8 cellular contexts compared by ENCODE assay signal in the genomic region with DNA sequence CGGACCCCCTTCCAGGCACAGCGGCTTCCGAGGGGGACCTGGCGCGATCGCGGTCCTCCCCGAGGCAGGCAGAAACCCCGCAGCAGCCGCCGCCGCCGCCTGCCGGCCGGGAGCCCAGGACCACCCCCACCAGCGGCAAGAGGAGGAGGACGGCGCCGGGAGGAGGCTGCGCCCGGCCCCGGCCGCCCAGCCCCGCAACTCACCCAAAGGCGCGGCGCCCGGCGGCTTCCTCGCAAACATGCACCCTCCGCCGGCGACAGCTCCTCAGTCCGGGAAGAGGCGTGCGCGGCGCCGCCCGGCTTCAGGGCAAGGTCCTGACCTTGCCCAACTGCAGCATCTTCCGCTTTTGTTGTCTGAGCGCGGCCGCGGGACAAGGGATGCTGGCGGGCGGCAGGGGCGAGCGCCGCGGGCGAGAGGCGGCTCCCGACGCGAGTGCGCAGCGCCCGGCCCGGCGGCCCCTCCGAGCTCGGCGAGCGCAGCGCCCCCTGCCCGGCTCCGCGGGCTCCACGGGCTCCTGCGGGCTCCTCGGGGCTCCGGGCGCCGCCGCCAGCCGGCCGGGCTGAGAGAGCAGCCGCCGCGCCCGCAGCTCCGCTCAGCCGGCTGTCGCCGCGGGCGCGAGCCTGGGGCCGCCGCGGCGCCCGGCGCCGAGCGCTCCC. TPM values are rescaled to one million over a fixed set of nuclear protein-coding genes. Genes with fewer than 3 reads are reported as not detected.
DNase-seq lines count a peak whose midpoint lies in the region; ATAC-seq and TF ChIP-seq lines count a peak whose summit lies in the region.

No MANE protein-coding gene starts in this region.

- H3K4me3 ChIP-seq in Caco-2 (ENCODE audit: low read depth, low read length) = peak overlapping the region; percentile 18
- H3K4me3 ChIP-seq in Panc1 (ENCODE audit: low read depth in 2 of 2, low read length in 2 of 2) = peak overlapping the region; percentile 14 to 25; a peak in 3 of 4 replicates
- H3K4me3 ChIP-seq in lower leg skin (ENCODE audit: low read depth, poor library complexity, severe bottlenecking) = no peak overlapping the region

- H3K27ac ChIP-seq in Panc1 (ENCODE audit: low read length) = no peak overlapping the region

- H3K4me1 ChIP-seq in Caco-2 (no peaks in the 10 kb centered on the region), Panc1 (ENCODE audit: control insufficient read depth, insufficient read depth, low read length) (no peaks in the 10 kb centered on the region)

- TF ChIP-seq CTCF in Caco-2 (IDR thresholded peaks at IDR 0.05; ENCODE audit: insufficient read depth in 1 of 2, low read depth in 1 of 2, low read length in 1 of 2, severe bottlenecking in 1 of 2, unreplicated experiment in 1 of 2) = no peak
- peak; percentile 18; the same call in 1 of the 2 replicates for TF ChIP-seq CTCF in Panc1 (IDR thresholded peaks at IDR 0.05)
- TF ChIP-seq CTCF in lower leg skin (IDR thresholded peaks at IDR 0.05) = no peak

- peaks cover 12% of the 10 kb centered on the region for H3K27me3 Mint-ChIP-seq in Caco-2 (ENCODE audit: insufficient read depth, unreplicated experiment)

- H3K27me3 ChIP-seq in Caco-2 (replicated peaks; ENCODE audit: control insufficient read depth, insufficient read depth, low read length) = no peaks in the 10 kb centered on the region; the same call in 1 of the 2 replicates
- peaks cover 5% of the 10 kb centered on the region for H3K27me3 ChIP-seq in Panc1 (ENCODE audit: control insufficient read depth, insufficient read depth, low read length)

- 0 to 5% methylated on average over 1 to 17 of the region's 97 CpGs for WGBS in lower leg skin, 2 donors

- H3K9me3 ChIP-seq in Caco-2 (no peaks in the 10 kb centered on the region; the same call in 1 of the 2 replicates), Panc1 (ENCODE audit: control insufficient read depth, insufficient read depth, low read depth, low read length) (no peaks in the 10 kb centered on the region)

- DNase-seq in Caco-2 (peak in 1 of 2 experiments; percentile 13), Panc1 (ENCODE audit: low read depth, low spot score) (no peak), globus pallidus (ENCODE audit: low spot score) (peak; percentile 59), posterior cingulate gyrus (peak; percentile 25 to 92 (median 38)), lower leg skin (ENCODE audit: low spot score in 2 of 2) (no peak), ACHN (no peak)

- no peak overlapping the region for H3K27ac Mint-ChIP-seq in Caco-2 (ENCODE audit: unreplicated experiment)

- TF ChIP-seq POLR2A in lower leg skin (IDR thresholded peaks at IDR 0.05) = no peak

- in situ Hi-C loops in Panc1 (cut with HindIII; ENCODE audit: low pct_unique_long_range_greater_than_20kb, low sequenced_read_pairs) (no loop called here), ACHN (cut with HindIII; ENCODE audit: low pct_ligation_motif_present, low pct_unique_long_range_greater_than_20kb, low sequenced_read_pairs) (no loop called here)

- POLR2A ChIA-PET in Caco-2 (lab: Charles Lee) (no interaction called here), Panc1 (lab: Charles Lee) (no interaction called here)

- H3K4me1 Mint-ChIP-seq in Caco-2 (ENCODE audit: low read depth, unreplicated experiment) = no peaks in the 10 kb centered on the region

- no peaks in the 10 kb centered on the region for H3K9me3 Mint-ChIP-seq in Caco-2 (ENCODE audit: unreplicated experiment)

- no peaks in the 10 kb centered on the region for H3K36me3 Mint-ChIP-seq in Caco-2 (ENCODE audit: insufficient read depth, unreplicated experiment)

- intact Hi-C loops in Caco-2 (cut with micrococcal nuclease; ENCODE audit: unreplicated experiment) (no loop called here), Panc1 (cut with micrococcal nuclease; ENCODE audit: unreplicated experiment) (no loop called here), posterior cingulate gyrus (cut with DNase I) (loop anchor here (5.0 to 10.0 kb wide), 4 partner anchors 106 to 639 kb away; no protein-coding TSS in a partner anchor), lower leg skin (cut with DNase I; ENCODE audit: low total_unique reads) (no loop called here)

- CTCF ChIA-PET in Caco-2 (lab: Charles Lee) (no interaction called here), Panc1 (lab: Charles Lee) (no interaction called here)

- BruUV-seq in Caco-2 (replicated peaks; lab: Mats Ljungman, UMichigan) (no TSS peak), Panc1 (replicated peaks; lab: Mats Ljungman, UMichigan) (no TSS peak)

- ATAC-seq in GM21390 (IDR thresholded peaks at IDR 0.05; ENCODE audit: unreplicated experiment) (peak; percentile 55), Panc1 (peak; percentile 80), HG03175 (IDR thresholded peaks at IDR 0.05; ENCODE audit: unreplicated experiment) (no peak)

- no peak overlapping the region for H3K4me3 Mint-ChIP-seq in Caco-2 (ENCODE audit: unreplicated experiment)

- H3K36me3 ChIP-seq in Caco-2 (ENCODE audit: control insufficient read depth, insufficient read depth, low read length) (no peaks in the 10 kb centered on the region), Panc1 (ENCODE audit: control insufficient read depth, insufficient read depth, low read length) (no peaks in the 10 kb centered on the region)

RNA-seq across cellular contexts. Expression of a gene that starts 0.5 kb away (rescaled TPM):
- 0.32 and 1.2 TPM in 2 replicates for total RNA-seq in Caco-2 (2022)
- total RNA-seq in Panc1 (2021; ENCODE audit: unreplicated experiment) = 1.0 TPM
- 0.40 TPM for polyA plus RNA-seq in Panc1 (2012; ENCODE audit: insufficient read length)
- total RNA-seq in lower leg skin = 1 to 10 TPM in 1 of 4 donors, under 1 TPM in 3; 0.21 to 2.9 (median 0.55) TPM

Comparison
In these comparisons a context has a peak if more than half of its experiments do, and no peak if none do; other contexts are left out.
1. DNase-seq: peak in globus pallidus (single experiment) and posterior cingulate gyrus (10 of 10); none in Panc1 (single experiment), lower leg skin (0 of 2) and ACHN (single experiment).